ENCODE assay signal across 22 cellular contexts in genomic region chr10:84668186-84668763, GRCh38.
DNase-seq lines count a peak whose midpoint lies in the region; ATAC-seq and TF ChIP-seq lines count a peak whose summit lies in the region.
"Had no signal": no experiment of that assay in that cellular context is flagged by ENCODE, and none has a peak within 500 bp of the region (broad histone marks: within the 10 kb centered on the region; RNA-seq: fewer than 3 reads in every experiment).

No MANE protein-coding gene starts in this region.

- peak overlapping the region; percentile 43 for H3K27ac ChIP-seq in lower lobe of right lung
- H3K27ac ChIP-seq: C4-2B had no signal

- H3K36me3 ChIP-seq in lower lobe of right lung = no peaks in the 10 kb centered on the region
- H3K36me3 ChIP-seq: MG63 had no signal

- TF ChIP-seq CTCF in LNCaP clone FGC (IDR thresholded peaks at IDR 0.05; ENCODE audit: control insufficient read depth, extremely low read depth, insufficient read depth) = no peak
- TF ChIP-seq CTCF in lower lobe of right lung (IDR thresholded peaks at IDR 0.05) = no peak
- no peak for TF ChIP-seq CTCF in foreskin fibroblast (IDR thresholded peaks at IDR 0.05; ENCODE audit: low read depth, low read length)

- DNase-seq in DMS53 treated with DMSO at 0.1 percent for 48 hours (lab: John Stamatoyannopoulos, UW; ENCODE audit: unreplicated experiment) = peak; percentile 13
- peak; percentile 21 for DNase-seq in LNCaP clone FGC (ENCODE audit: low read depth)
- peak; percentile 76 for DNase-seq in NCI-H2227 (lab: John Stamatoyannopoulos, UW; ENCODE audit: unreplicated experiment)
- DNase-seq in lower lobe of right lung = no peak
- DNase-seq in head of caudate nucleus = no peak
- DNase-seq in foreskin fibroblast = no peak
- DNase-seq: ACHN, EL, GOT3, Karpas-422, MG63, NCI-H1092, NCI-H1930, NCI-H2171, NCI-H526, OCI-M1, RPMI8226, SHP77 treated with DMSO at 0.1 percent for 48 hours, SK-N-SH had no signal

- no peaks in the 10 kb centered on the region for H3K4me1 ChIP-seq in lower lobe of right lung

- H3K9me3 ChIP-seq in lower lobe of right lung = no peaks in the 10 kb centered on the region
- H3K9me3 ChIP-seq: MG63, SK-N-SH had no signal

- H3K4me3 ChIP-seq in LNCaP clone FGC (ENCODE audit: low read depth, low read length) = no peak overlapping the region
- H3K4me3 ChIP-seq in lower lobe of right lung = no peak overlapping the region
- no peak overlapping the region for H3K4me3 ChIP-seq in foreskin fibroblast (ENCODE audit: low read depth in 1 of 2, low read length in 2 of 2)
- H3K4me3 ChIP-seq: MG63 had no signal

- peak; percentile 54 to 79 for ATAC-seq in lower lobe of right lung
- ATAC-seq in HG03521 (IDR thresholded peaks at IDR 0.05; ENCODE audit: unreplicated experiment) = no peak
- ATAC-seq: HCT116 had no signal

- no peaks in the 10 kb centered on the region for H3K27me3 ChIP-seq in lower lobe of right lung (ENCODE audit: low read depth)
- H3K27me3 ChIP-seq: MG63 had no signal

- intact Hi-C loops in lower lobe of right lung (cut with DNase I) = no loop called here
- intact Hi-C loops in head of caudate nucleus (cut with DNase I) = no loop called here

Comparison
In these comparisons a context has a peak if more than half of its experiments do, and no peak if none do; other contexts are left out.
1. DNase-seq: peak in DMS53 treated with DMSO at 0.1 percent for 48 hours (single experiment), LNCaP clone FGC (single experiment) and NCI-H2227 (single experiment); none in lower lobe of right lung (single experiment), head of caudate nucleus (0 of 42) and foreskin fibroblast (0 of 2).